Comparison of ENCODE assay signal across 10 cellular contexts in the genomic region with DNA sequence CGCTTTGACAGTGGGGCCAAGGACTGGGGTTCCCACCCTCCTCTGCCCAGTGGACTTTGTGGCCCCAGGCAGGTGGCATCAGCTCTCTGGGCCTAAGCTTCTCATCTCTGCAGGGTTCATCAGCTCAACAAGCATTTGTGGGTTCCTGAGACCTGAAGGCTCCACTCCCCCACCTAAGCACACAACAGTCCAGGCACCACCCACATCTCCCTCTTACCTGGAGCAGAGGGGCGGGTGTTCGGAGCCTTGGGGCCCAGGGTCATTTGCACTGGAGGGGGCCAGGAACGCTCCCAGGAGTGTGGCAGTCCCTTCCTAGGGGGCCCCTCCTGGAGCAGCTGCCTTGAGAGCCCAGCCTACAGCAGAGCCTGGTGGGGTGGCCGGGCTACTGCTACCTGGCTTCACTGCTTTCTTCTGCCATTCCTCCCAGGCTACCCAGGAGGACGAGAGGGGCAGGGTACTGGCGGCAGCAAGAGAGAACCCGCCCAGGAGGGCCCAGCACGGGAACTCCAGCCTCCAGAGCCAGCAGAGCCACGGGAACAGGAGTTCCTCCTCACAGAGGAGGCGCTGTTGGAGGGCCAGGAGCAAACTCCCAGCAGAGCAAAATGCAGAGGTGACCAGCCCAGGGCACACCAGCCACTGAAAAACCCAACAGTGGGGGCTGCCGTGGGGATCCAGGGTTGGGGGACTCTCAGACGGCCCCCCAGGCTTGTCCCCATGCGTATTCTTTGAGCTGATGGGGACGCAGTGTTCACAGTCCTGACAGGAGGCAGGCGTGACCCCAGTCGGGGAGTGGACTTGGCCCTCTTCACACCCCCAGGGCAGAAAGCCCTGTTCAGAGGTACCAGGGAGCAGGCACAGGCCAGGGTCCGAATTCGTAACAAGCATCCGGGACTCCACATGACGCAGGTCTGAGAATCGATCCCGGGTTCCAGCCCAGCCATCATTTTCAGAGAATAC. TPM values are rescaled to one million over a fixed set of nuclear protein-coding genes. Genes with fewer than 3 reads are reported as not detected.
DNase-seq lines count a peak whose midpoint lies in the region; ATAC-seq, FAIRE-seq and TF ChIP-seq lines count a peak whose summit lies in the region.
"Had no signal": no experiment of that assay in that cellular context is flagged by ENCODE, and none has a peak within 500 bp of the region (broad histone marks: within the 10 kb centered on the region; RNA-seq: fewer than 3 reads in every experiment).

No MANE protein-coding gene starts in this region.

- H3K9me3 ChIP-seq in osteoblast (ENCODE audit: low read depth, low read length) = no peaks in the 10 kb centered on the region

- H3K27ac ChIP-seq in osteoblast (ENCODE audit: low read depth, low read length) = no peak overlapping the region

- H3K4me2 ChIP-seq in osteoblast (ENCODE audit: insufficient read depth, low read length) = no peak overlapping the region

- peak overlapping the region; percentile 82 for H3K27ac Mint-ChIP-seq in Calu3 (ENCODE audit: unreplicated experiment)

- no TSS peak for BruUV-seq in Calu3 (replicated peaks; lab: Mats Ljungman, UMichigan)

- no peaks in the 10 kb centered on the region for H4K20me1 ChIP-seq in osteoblast (ENCODE audit: insufficient read depth, low read length)

- H3K4me1 ChIP-seq in osteoblast (ENCODE audit: insufficient read depth, low read length) = peaks cover 11% of the 10 kb centered on the region

- no peak for ATAC-seq in GM19397 (IDR thresholded peaks at IDR 0.05; ENCODE audit: unreplicated experiment)

- CTCF ChIA-PET in Calu3 (lab: Charles Lee) = interaction anchor here (0.5 to 2.2 kb wide), 10 partner anchors 10 to 155 kb away, joined by 3 to 15 read pairs (median 4); partner anchors contain the start of genes BAHCC1 and SLC38A10

- H3K9me3 Mint-ChIP-seq in Calu3 (ENCODE audit: low read depth, unreplicated experiment) = no peaks in the 10 kb centered on the region

- TF ChIP-seq CTCF in Calu3 (IDR thresholded peaks at IDR 0.05; ENCODE audit: unreplicated experiment) (no peak), epithelial cell of proximal tubule (conservative IDR thresholded peaks at IDR 0.05; ENCODE audit: low read depth, low read length) (peak; percentile 40), osteoblast (IDR thresholded peaks at IDR 0.05; ENCODE audit: extremely low read depth, low read depth, low read length) (no peak)

- no peak for FAIRE-seq in RCC 7860 (lab: Jason Lieb, UNC)

- peaks cover 40% of the 10 kb centered on the region for H3K4me1 Mint-ChIP-seq in Calu3 (ENCODE audit: low read depth, unreplicated experiment)

- no peaks in the 10 kb centered on the region for H3K79me2 ChIP-seq in osteoblast (ENCODE audit: insufficient read depth, low read length)

- no peak overlapping the region for H2AFZ ChIP-seq in osteoblast (ENCODE audit: low read length)

- H3K27me3 Mint-ChIP-seq in Calu3 (ENCODE audit: unreplicated experiment) = no peaks in the 10 kb centered on the region

- intact Hi-C loops in Calu3 (cut with micrococcal nuclease; ENCODE audit: unreplicated experiment) = no loop called here

- H3K36me3 Mint-ChIP-seq in Calu3 (ENCODE audit: insufficient read depth, unreplicated experiment) = peaks cover 31% of the 10 kb centered on the region

- peak overlapping the region; percentile 70 for H3K4me3 Mint-ChIP-seq in Calu3 (ENCODE audit: low read depth, unreplicated experiment)

- H3K4me3 ChIP-seq in epithelial cell of proximal tubule (ENCODE audit: low read depth, low read length) = no peak overlapping the region
- no peak overlapping the region for H3K4me3 ChIP-seq in osteoblast (ENCODE audit: insufficient read depth, low read length)

- no peaks in the 10 kb centered on the region for H3K36me3 ChIP-seq in osteoblast (ENCODE audit: insufficient read depth, low read length)

- DNase-seq in Calu3 = peak; percentile 72
- DNase-seq in NCI-H510A (lab: John Stamatoyannopoulos, UW) = peak; percentile 77
- no peak for DNase-seq in epithelial cell of proximal tubule (ENCODE audit: low read depth)
- peak; percentile 86 for DNase-seq in osteoblast (ENCODE audit: insufficient read length, low spot score, missing footprints)
- DNase-seq in RCC 7860 (ENCODE audit: low spot score) = no peak
- DNase-seq in NCI-H2081 (lab: John Stamatoyannopoulos, UW) = no peak
- no peak for DNase-seq in C1 segment of cervical spinal cord (lab: John Stamatoyannopoulos, UW)
- DNase-seq: activated T-cell treated with anti-CD3 and anti-CD28 coated beads, Interleukin-2, amount 50 U/mL, for 1 hour; stimulated activated naive CD4-positive, alpha-beta T cell treated with Interleukin-2 at 50 U/mL for 16 hours had no signal

- H3K27me3 ChIP-seq in osteoblast (ENCODE audit: insufficient read depth, low read length) = peaks cover 21% of the 10 kb centered on the region

RNA-seq across cellular contexts. Expression of gene SLC38A10, which starts 35.1 kb away (rescaled TPM):
- 120 and 121 TPM in 2 replicates for total RNA-seq in Calu3 (2022)
- total RNA-seq in epithelial cell of proximal tubule = 67.1 and 71.6 TPM in 2 replicates
- 85.5 and 92.6 TPM in 2 replicates for total RNA-seq in osteoblast

Comparison
In these comparisons a context has a peak if more than half of its experiments do, and no peak if none do; other contexts are left out.
1. DNase-seq: peak in Calu3 (single experiment), NCI-H510A (single experiment) and osteoblast (single experiment); none in epithelial cell of proximal tubule (single experiment), RCC 7860 (single experiment), NCI-H2081 (0 of 2) and C1 segment of cervical spinal cord (0 of 14).